ENCODE assay signal across 22 cellular contexts in genomic region chr12:112297188-112297587, GRCh38.
DNase-seq lines count a peak whose midpoint lies in the region; ATAC-seq and TF ChIP-seq lines count a peak whose summit lies in the region.
"Had no signal": no experiment of that assay in that cellular context is flagged by ENCODE, and none has a peak within 500 bp of the region (broad histone marks: within the 10 kb centered on the region; RNA-seq: fewer than 3 reads in every experiment).

No MANE protein-coding gene starts in this region.

- H3K36me3 ChIP-seq in HEK293 (ENCODE audit: control insufficient read depth in 2 of 2, insufficient read depth in 1 of 2, low read length in 2 of 2), result peaks cover 0 to 34% of the 10 kb centered on the region in 2 experiments
- H3K36me3 ChIP-seq: BE2C had no signal

- CTCF ChIA-PET in HEK293 (lab: Yijun Ruan, JAX), result no interaction called here

- H3K4me1 ChIP-seq in HEK293 (ENCODE audit: control insufficient read depth, insufficient read depth, low read length), result no peaks in the 10 kb centered on the region
- H3K4me1 ChIP-seq: BE2C, BLaER1 had no signal

- no peak for TF ChIP-seq CTCF in HEK293 (tag by site-specific recombination; IDR thresholded peaks at IDR 0.05)

- DNase-seq in left lobe of liver (ENCODE audit: low spot score) (no peak), cortex of kidney (lab: John Stamatoyannopoulos, UW) (no peak)
- no peak for DNase-seq in activated CD4-positive, alpha-beta T cell treated with anti-CD3 and anti-CD28 coated beads for 48 hours
- DNase-seq: 8988T; ACHN; BE2C; C1 segment of cervical spinal cord; CD4-positive, alpha-beta memory T cell; CD4-positive, CD25-positive, alpha-beta regulatory T cell; CD8-positive, alpha-beta memory T cell; COR-L47; DMS 273 treated with DMSO at 0.1 percent for 48 hours; DMS153; DMS53; DMS79; DND-41; EL; GDM1 had no signal

- no peaks in the 10 kb centered on the region for H3K9me3 ChIP-seq in HEK293 (ENCODE audit: control insufficient read depth, insufficient read depth, low read depth, low read length)
- H3K9me3 ChIP-seq: BE2C, BLaER1 had no signal

- H3K27ac ChIP-seq in HEK293 (ENCODE audit: extremely low read depth, low read depth, low read length), result no peak overlapping the region
- H3K27ac ChIP-seq: BLaER1 had no signal

- POLR2A ChIA-PET in HEK293 (lab: Yijun Ruan, JAX), result no interaction called here

- ATAC-seq in left lobe of liver, result peak; percentile 29
- ATAC-seq in GM19397 (IDR thresholded peaks at IDR 0.05; ENCODE audit: unreplicated experiment), result no peak
- ATAC-seq: GM12878 had no signal

- H3K4me3 ChIP-seq in HEK293 (ENCODE audit: low read depth, low read length), result no peak overlapping the region
- H3K4me3 ChIP-seq: BLaER1, GM12878 had no signal

TF ChIP-seq in HEK293, 187 proteins besides CTCF, POLR2A, EP300 and RAD21:
- TF ChIP-seq ZNF23 (tag by site-specific recombination; IDR thresholded peaks at IDR 0.05; ENCODE audit: borderline replicate concordance), result no peak
- no peak for TF ChIP-seq GLIS2 (tag by site-specific recombination; IDR thresholded peaks at IDR 0.05)
- peak; percentile 11; the same call in 1 of the 2 replicates for TF ChIP-seq EGR2 (tag by site-specific recombination; IDR thresholded peaks at IDR 0.05; ENCODE audit: low read depth)
- TF ChIP-seq, protein P1, sequence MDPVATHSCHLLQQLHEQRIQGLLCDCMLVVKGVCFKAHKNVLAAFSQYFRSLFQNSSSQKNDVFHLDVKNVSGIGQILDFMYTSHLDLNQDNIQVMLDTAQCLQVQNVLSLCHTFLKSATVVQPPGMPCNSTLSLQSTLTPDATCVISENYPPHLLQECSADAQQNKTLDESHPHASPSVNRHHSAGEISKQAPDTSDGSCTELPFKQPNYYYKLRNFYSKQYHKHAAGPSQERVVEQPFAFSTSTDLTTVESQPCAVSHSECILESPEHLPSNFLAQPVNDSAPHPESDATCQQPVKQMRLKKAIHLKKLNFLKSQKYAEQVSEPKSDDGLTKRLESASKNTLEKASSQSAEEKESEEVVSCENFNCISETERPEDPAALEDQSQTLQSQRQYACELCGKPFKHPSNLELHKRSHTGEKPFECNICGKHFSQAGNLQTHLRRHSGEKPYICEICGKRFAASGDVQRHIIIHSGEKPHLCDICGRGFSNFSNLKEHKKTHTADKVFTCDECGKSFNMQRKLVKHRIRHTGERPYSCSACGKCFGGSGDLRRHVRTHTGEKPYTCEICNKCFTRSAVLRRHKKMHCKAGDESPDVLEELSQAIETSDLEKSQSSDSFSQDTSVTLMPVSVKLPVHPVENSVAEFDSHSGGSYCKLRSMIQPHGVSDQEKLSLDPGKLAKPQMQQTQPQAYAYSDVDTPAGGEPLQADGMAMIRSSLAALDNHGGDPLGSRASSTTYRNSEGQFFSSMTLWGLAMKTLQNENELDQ (tag by site-specific recombination; IDR thresholded peaks at IDR 0.05; ENCODE audit: low read depth), result no peak
- TF ChIP-seq SCRT1 (tag by site-specific recombination; IDR thresholded peaks at IDR 0.05; ENCODE audit: borderline replicate concordance), result peak; percentile 95
- peak; percentile 93 for TF ChIP-seq SCRT2 (tag by site-specific recombination; IDR thresholded peaks at IDR 0.05)
- TF ChIP-seq, protein P2, sequence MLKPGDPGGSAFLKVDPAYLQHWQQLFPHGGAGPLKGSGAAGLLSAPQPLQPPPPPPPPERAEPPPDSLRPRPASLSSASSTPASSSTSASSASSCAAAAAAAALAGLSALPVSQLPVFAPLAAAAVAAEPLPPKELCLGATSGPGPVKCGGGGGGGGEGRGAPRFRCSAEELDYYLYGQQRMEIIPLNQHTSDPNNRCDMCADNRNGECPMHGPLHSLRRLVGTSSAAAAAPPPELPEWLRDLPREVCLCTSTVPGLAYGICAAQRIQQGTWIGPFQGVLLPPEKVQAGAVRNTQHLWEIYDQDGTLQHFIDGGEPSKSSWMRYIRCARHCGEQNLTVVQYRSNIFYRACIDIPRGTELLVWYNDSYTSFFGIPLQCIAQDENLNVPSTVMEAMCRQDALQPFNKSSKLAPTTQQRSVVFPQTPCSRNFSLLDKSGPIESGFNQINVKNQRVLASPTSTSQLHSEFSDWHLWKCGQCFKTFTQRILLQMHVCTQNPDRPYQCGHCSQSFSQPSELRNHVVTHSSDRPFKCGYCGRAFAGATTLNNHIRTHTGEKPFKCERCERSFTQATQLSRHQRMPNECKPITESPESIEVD (tag by site-specific recombination; IDR thresholded peaks at IDR 0.05), result no peak
